2 cellular contexts compared by ENCODE assay signal in genomic region chr17:78422872-78423588, GRCh38.
TF ChIP-seq lines count a peak whose summit lies in the region.

No MANE protein-coding gene starts in this region.

TF ChIP-seq in IMR-90, 13 proteins besides CTCF, POLR2A, EP300 and RAD21:
- TF ChIP-seq CEBPB (IDR thresholded peaks at IDR 0.05; ENCODE audit: low read depth, low read length) (peak; percentile 50; the same call in 1 of the 2 replicates), FOS (IDR thresholded peaks at IDR 0.05; ENCODE audit: low read depth, low read length) (no peak), RCOR1 (IDR thresholded peaks at IDR 0.05; ENCODE audit: insufficient replicate concordance, low read length) (no peak)

TF ChIP-seq in H1, 55 proteins besides CTCF, POLR2A, EP300 and RAD21:
- TF ChIP-seq CEBPB (IDR thresholded peaks at IDR 0.05; ENCODE audit: low read depth, low read length) = peak; percentile 45; the same call in 1 of the 2 replicates
- TF ChIP-seq CHD7 (IDR thresholded peaks at IDR 0.05; ENCODE audit: insufficient replicate concordance, low read length) = no peak
- TF ChIP-seq GTF2F1 (IDR thresholded peaks at IDR 0.05; ENCODE audit: borderline replicate concordance, low read depth, low read length) = no peak
- no peak for TF ChIP-seq ATF3 (IDR thresholded peaks at IDR 0.05; ENCODE audit: insufficient read depth, low read depth, low read length)
- no peak for TF ChIP-seq CHD2 (IDR thresholded peaks at IDR 0.05; ENCODE audit: low read length)
